Comparison of ENCODE assay signal across 1 cellular context in genomic region chr19:48636859-48637448, GRCh38.
TF ChIP-seq lines count a peak whose summit lies in the region.

Gene DBP, minus strand, starts transcription at chr19:48637379. Its CDS starts 385 bp downstream, at chr19:48636994.

TF ChIP-seq in HepG2, 621 proteins besides CTCF, POLR2A, EP300 and RAD21 (continued from another document):
- TF ChIP-seq ZNF414 (CRISPR knock-in tag; IDR thresholded peaks at IDR 0.05) (peak; percentile 6; the same call in 1 of the 2 replicates), MED8 (CRISPR knock-in tag; IDR thresholded peaks at IDR 0.05; ENCODE audit: insufficient replicate concordance) (no peak), MYC (CRISPR knock-in tag; IDR thresholded peaks at IDR 0.05; ENCODE audit: borderline replicate concordance) (no peak), SRF (IDR thresholded peaks at IDR 0.05; ENCODE audit: low read depth, low read length) (no peak), PTBP1 (IDR thresholded peaks at IDR 0.05; ENCODE audit: low read depth, low read length, poor library complexity, severe bottlenecking) (no peak), RBAK (CRISPR knock-in tag; IDR thresholded peaks at IDR 0.05) (no peak), FOSL2 (CRISPR knock-in tag; IDR thresholded peaks at IDR 0.05) (no peak), ZNF800 (CRISPR knock-in tag; IDR thresholded peaks at IDR 0.05) (peak; percentile 17; the same call in 1 of the 2 replicates), ZNF772 (CRISPR knock-in tag; IDR thresholded peaks at IDR 0.05) (no peak), THAP11 (CRISPR knock-in tag; IDR thresholded peaks at IDR 0.05) (no peak), BRCA1 (CRISPR knock-in tag; IDR thresholded peaks at IDR 0.05) (no peak), SKIL (CRISPR knock-in tag; IDR thresholded peaks at IDR 0.05; ENCODE audit: borderline replicate concordance) (no peak), HOXA5 (CRISPR knock-in tag; IDR thresholded peaks at IDR 0.05) (peak; percentile 4; the same call in 1 of the 2 replicates), ZNF264 (CRISPR knock-in tag; IDR thresholded peaks at IDR 0.05) (0 out of 2 replicates have a peak, but pooled peaks have one; percentile 4), NFIB (CRISPR knock-in tag; IDR thresholded peaks at IDR 0.05; ENCODE audit: borderline replicate concordance) (no peak), MEIS2 (CRISPR knock-in tag; IDR thresholded peaks at IDR 0.05) (no peak; the same call in 1 of the 2 replicates), ZNF670 (CRISPR knock-in tag; IDR thresholded peaks at IDR 0.05; ENCODE audit: borderline replicate concordance) (no peak), ISX (CRISPR knock-in tag; conservative IDR thresholded peaks at IDR 0.05) (no peak), FOXP1 (IDR thresholded peaks at IDR 0.05) (no peak), FOXP1 (CRISPR knock-in tag; IDR thresholded peaks at IDR 0.05) (no peak), HNRNPUL1 (IDR thresholded peaks at IDR 0.05; ENCODE audit: low read depth, low read length) (no peak), XBP1 (CRISPR knock-in tag; IDR thresholded peaks at IDR 0.05) (no peak), CBX5 (CRISPR knock-in tag; IDR thresholded peaks at IDR 0.05; ENCODE audit: borderline replicate concordance) (no peak), E2F1 (CRISPR knock-in tag; IDR thresholded peaks at IDR 0.05) (0 out of 2 replicates have a peak, but pooled peaks have one; percentile 14), EHMT2 (IDR thresholded peaks at IDR 0.05; ENCODE audit: borderline replicate concordance, low read depth, low read length) (no peak)
- TF ChIP-seq, protein P1, sequence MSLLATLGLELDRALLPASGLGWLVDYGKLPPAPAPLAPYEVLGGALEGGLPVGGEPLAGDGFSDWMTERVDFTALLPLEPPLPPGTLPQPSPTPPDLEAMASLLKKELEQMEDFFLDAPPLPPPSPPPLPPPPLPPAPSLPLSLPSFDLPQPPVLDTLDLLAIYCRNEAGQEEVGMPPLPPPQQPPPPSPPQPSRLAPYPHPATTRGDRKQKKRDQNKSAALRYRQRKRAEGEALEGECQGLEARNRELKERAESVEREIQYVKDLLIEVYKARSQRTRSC (CRISPR knock-in tag; IDR thresholded peaks at IDR 0.05; ENCODE audit: low read depth) = no peak; the same call in 1 of the 2 replicates
- TF ChIP-seq, protein P2, sequence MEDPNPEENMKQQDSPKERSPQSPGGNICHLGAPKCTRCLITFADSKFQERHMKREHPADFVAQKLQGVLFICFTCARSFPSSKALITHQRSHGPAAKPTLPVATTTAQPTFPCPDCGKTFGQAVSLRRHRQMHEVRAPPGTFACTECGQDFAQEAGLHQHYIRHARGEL (CRISPR knock-in tag; IDR thresholded peaks at IDR 0.05) = no peak
- TF ChIP-seq, protein P3, sequence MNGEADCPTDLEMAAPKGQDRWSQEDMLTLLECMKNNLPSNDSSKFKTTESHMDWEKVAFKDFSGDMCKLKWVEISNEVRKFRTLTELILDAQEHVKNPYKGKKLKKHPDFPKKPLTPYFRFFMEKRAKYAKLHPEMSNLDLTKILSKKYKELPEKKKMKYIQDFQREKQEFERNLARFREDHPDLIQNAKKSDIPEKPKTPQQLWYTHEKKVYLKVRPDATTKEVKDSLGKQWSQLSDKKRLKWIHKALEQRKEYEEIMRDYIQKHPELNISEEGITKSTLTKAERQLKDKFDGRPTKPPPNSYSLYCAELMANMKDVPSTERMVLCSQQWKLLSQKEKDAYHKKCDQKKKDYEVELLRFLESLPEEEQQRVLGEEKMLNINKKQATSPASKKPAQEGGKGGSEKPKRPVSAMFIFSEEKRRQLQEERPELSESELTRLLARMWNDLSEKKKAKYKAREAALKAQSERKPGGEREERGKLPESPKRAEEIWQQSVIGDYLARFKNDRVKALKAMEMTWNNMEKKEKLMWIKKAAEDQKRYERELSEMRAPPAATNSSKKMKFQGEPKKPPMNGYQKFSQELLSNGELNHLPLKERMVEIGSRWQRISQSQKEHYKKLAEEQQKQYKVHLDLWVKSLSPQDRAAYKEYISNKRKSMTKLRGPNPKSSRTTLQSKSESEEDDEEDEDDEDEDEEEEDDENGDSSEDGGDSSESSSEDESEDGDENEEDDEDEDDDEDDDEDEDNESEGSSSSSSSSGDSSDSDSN (CRISPR knock-in tag; IDR thresholded peaks at IDR 0.05) = peak; percentile 56
- TF ChIP-seq, protein P4, sequence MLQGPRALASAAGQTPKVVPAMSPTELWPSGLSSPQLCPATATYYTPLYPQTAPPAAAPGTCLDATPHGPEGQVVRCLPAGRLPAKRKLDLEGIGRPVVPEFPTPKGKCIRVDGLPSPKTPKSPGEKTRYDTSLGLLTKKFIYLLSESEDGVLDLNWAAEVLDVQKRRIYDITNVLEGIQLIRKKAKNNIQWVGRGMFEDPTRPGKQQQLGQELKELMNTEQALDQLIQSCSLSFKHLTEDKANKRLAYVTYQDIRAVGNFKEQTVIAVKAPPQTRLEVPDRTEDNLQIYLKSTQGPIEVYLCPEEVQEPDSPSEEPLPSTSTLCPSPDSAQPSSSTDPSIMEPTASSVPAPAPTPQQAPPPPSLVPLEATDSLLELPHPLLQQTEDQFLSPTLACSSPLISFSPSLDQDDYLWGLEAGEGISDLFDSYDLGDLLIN (CRISPR knock-in tag; IDR thresholded peaks at IDR 0.05; ENCODE audit: borderline replicate concordance) = no peak
- TF ChIP-seq, protein P5, sequence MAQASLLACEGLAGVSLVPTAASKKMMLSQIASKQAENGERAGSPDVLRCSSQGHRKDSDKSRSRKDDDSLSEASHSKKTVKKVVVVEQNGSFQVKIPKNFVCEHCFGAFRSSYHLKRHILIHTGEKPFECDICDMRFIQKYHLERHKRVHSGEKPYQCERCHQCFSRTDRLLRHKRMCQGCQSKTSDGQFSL (CRISPR knock-in tag; IDR thresholded peaks at IDR 0.05) = 0 out of 2 replicates have a peak, but pooled peaks have one; percentile 20
- TF ChIP-seq, protein P6, sequence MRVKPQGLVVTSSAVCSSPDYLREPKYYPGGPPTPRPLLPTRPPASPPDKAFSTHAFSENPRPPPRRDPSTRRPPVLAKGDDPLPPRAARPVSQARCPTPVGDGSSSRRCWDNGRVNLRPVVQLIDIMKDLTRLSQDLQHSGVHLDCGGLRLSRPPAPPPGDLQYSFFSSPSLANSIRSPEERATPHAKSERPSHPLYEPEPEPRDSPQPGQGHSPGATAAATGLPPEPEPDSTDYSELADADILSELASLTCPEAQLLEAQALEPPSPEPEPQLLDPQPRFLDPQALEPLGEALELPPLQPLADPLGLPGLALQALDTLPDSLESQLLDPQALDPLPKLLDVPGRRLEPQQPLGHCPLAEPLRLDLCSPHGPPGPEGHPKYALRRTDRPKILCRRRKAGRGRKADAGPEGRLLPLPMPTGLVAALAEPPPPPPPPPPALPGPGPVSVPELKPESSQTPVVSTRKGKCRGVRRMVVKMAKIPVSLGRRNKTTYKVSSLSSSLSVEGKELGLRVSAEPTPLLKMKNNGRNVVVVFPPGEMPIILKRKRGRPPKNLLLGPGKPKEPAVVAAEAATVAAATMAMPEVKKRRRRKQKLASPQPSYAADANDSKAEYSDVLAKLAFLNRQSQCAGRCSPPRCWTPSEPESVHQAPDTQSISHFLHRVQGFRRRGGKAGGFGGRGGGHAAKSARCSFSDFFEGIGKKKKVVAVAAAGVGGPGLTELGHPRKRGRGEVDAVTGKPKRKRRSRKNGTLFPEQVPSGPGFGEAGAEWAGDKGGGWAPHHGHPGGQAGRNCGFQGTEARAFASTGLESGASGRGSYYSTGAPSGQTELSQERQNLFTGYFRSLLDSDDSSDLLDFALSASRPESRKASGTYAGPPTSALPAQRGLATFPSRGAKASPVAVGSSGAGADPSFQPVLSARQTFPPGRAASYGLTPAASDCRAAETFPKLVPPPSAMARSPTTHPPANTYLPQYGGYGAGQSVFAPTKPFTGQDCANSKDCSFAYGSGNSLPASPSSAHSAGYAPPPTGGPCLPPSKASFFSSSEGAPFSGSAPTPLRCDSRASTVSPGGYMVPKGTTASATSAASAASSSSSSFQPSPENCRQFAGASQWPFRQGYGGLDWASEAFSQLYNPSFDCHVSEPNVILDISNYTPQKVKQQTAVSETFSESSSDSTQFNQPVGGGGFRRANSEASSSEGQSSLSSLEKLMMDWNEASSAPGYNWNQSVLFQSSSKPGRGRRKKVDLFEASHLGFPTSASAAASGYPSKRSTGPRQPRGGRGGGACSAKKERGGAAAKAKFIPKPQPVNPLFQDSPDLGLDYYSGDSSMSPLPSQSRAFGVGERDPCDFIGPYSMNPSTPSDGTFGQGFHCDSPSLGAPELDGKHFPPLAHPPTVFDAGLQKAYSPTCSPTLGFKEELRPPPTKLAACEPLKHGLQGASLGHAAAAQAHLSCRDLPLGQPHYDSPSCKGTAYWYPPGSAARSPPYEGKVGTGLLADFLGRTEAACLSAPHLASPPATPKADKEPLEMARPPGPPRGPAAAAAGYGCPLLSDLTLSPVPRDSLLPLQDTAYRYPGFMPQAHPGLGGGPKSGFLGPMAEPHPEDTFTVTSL (CRISPR knock-in tag; IDR thresholded peaks at IDR 0.05; ENCODE audit: borderline replicate concordance) = no peak
TF ChIP-seq in HepG2: peak in this region for 28.
